8 cellular contexts compared by ENCODE assay signal in the genomic region with DNA sequence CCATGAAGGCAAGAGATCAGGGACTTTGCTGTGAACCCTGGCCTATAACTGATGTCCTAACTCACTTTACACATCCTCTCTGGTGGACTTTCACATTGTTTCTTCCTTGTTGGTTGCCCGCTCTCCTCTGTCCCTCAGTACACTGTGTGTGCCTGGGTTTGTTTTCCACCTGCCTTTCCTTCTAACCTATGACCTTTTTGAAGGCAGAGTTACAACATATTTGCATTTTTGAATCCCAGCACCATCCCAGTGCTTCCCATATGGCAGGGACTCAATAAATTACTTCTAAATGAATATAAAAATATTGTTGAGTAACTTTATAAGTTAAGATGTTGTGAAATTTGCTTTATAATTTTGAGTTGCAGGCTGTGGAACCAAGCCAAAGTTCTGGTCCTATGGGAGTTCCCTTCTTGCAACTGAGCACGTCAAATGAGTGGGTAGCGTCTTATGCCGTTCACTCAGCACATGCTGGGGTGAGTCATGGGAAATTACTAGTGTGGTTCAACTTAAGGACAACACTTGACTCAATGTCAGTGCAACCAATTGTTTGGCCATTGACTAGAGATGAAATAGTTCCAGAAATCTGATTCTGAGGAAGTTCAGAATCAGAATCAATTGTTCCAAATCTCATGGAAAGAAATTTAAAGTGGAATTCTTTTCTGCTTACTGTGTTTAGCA.
A peak's percentile ranks its signal among the peaks of the same experiment; 100 is the strongest.
DNase-seq lines count a peak whose midpoint lies in the region; ATAC-seq and TF ChIP-seq lines count a peak whose summit lies in the region.

No MANE protein-coding gene starts in this region.

- ATAC-seq in HG02981 (IDR thresholded peaks at IDR 0.05; ENCODE audit: unreplicated experiment) = peak; percentile 78
- ATAC-seq in CD4-positive, alpha-beta T cell (ENCODE audit: poor library complexity) = no peak

- H3K36me3 Mint-ChIP-seq in T-helper 1 cell treated with Interleukin-12 subunit alpha and Interleukin-12 subunit beta and Interleukin-4 antibody, amounts not matched to agents 30 μg/mL and 1 μg/mL, for 36 hours (ENCODE audit: low read depth) = peaks cover 26% of the 10 kb centered on the region
- H3K36me3 Mint-ChIP-seq in CD4-positive, alpha-beta T cell (ENCODE audit: low read depth) = no peaks in the 10 kb centered on the region

- peak overlapping the region; percentile 19 for H3K27ac Mint-ChIP-seq in T-helper 1 cell treated with Interleukin-12 subunit alpha and Interleukin-12 subunit beta and Interleukin-4 antibody, amounts not matched to agents 30 μg/mL and 1 μg/mL, for 36 hours
- no peak overlapping the region for H3K27ac Mint-ChIP-seq in CD4-positive, alpha-beta T cell

- H3K4me1 Mint-ChIP-seq in T-helper 1 cell treated with Interleukin-12 subunit alpha and Interleukin-12 subunit beta and Interleukin-4 antibody, amounts not matched to agents 30 μg/mL and 1 μg/mL, for 36 hours (ENCODE audit: low read depth) = peaks cover 12% of the 10 kb centered on the region
- no peaks in the 10 kb centered on the region for H3K4me1 Mint-ChIP-seq in CD4-positive, alpha-beta T cell (ENCODE audit: low read depth)

- CTCF ChIA-PET in CD4-positive, alpha-beta T cell (lab: Charles Lee) = no interaction called here

- peaks cover 58% of the 10 kb centered on the region for H3K9me3 Mint-ChIP-seq in T-helper 1 cell treated with Interleukin-12 subunit alpha and Interleukin-12 subunit beta and Interleukin-4 antibody, amounts not matched to agents 30 μg/mL and 1 μg/mL, for 36 hours
- H3K9me3 Mint-ChIP-seq in CD4-positive, alpha-beta T cell = peaks cover 14% of the 10 kb centered on the region

- no peak overlapping the region for H3K4me3 Mint-ChIP-seq in T-helper 1 cell treated with Interleukin-12 subunit alpha and Interleukin-12 subunit beta and Interleukin-4 antibody, amounts not matched to agents 30 μg/mL and 1 μg/mL, for 36 hours
- H3K4me3 Mint-ChIP-seq in CD4-positive, alpha-beta T cell = no peak overlapping the region

- no peak overlapping the region for H3K27ac ChIP-seq in CD4-positive, alpha-beta T cell (ENCODE audit: low read depth, low read length)

- no peaks in the 10 kb centered on the region for H3K27me3 ChIP-seq in CD4-positive, alpha-beta T cell (ENCODE audit: control insufficient read depth, insufficient read depth, low read length)

- POLR2A ChIA-PET in CD4-positive, alpha-beta T cell (lab: Charles Lee) = no interaction called here

- DNase-seq in T-helper 1 cell (no peak), T1000 (lab: John Stamatoyannopoulos, UW) (peak; percentile 66), hepatic stellate cell (ENCODE audit: low spot score) (peak; percentile 62), AML-193 (lab: John Stamatoyannopoulos, UW) (no peak)
- no peak for DNase-seq in stimulated activated CD8-positive, alpha-beta memory T cell treated with anti-CD3 and anti-CD28 coated beads, Interleukin-4, amount 100 ng/mL, for 48 hours
- DNase-seq in CD4-positive, alpha-beta T cell = no peak

- no peaks in the 10 kb centered on the region for H3K9me3 ChIP-seq in CD4-positive, alpha-beta T cell (ENCODE audit: control insufficient read depth, low read length)

- TF ChIP-seq CTCF in CD4-positive, alpha-beta T cell (IDR thresholded peaks at IDR 0.05) = no peak

- intact Hi-C loops in CD4-positive, alpha-beta T cell (cut with DNase I, micrococcal nuclease) = no loop called here

- no peaks in the 10 kb centered on the region for H3K27me3 Mint-ChIP-seq in T-helper 1 cell treated with Interleukin-12 subunit alpha and Interleukin-12 subunit beta and Interleukin-4 antibody, amounts not matched to agents 30 μg/mL and 1 μg/mL, for 36 hours (ENCODE audit: low read depth)
- no peaks in the 10 kb centered on the region for H3K27me3 Mint-ChIP-seq in CD4-positive, alpha-beta T cell

Comparison
In these comparisons a context has a peak if more than half of its experiments do, and no peak if none do; other contexts are left out.
1. DNase-seq: peak in T1000 (single experiment) and hepatic stellate cell (single experiment); none in T-helper 1 cell (0 of 5), AML-193 (0 of 2), stimulated activated CD8-positive, alpha-beta memory T cell treated with anti-CD3 and anti-CD28 coated beads, Interleukin-4, amount 100 ng/mL, for 48 hours (single experiment) and CD4-positive, alpha-beta T cell (0 of 10).